2 cellular contexts compared by ENCODE assay signal in genomic region chrX:70478521-70478920, GRCh38.
TF ChIP-seq lines count a peak whose summit lies in the region.

No MANE protein-coding gene starts in this region.

TF ChIP-seq in SK-N-SH, 30 proteins besides CTCF, POLR2A, EP300 and RAD21 (continued from another document):
- TF ChIP-seq, protein P1, sequence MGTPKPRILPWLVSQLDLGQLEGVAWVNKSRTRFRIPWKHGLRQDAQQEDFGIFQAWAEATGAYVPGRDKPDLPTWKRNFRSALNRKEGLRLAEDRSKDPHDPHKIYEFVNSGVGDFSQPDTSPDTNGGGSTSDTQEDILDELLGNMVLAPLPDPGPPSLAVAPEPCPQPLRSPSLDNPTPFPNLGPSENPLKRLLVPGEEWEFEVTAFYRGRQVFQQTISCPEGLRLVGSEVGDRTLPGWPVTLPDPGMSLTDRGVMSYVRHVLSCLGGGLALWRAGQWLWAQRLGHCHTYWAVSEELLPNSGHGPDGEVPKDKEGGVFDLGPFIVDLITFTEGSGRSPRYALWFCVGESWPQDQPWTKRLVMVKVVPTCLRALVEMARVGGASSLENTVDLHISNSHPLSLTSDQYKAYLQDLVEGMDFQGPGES (IDR thresholded peaks at IDR 0.05; ENCODE audit: low read depth, low read length) = no peak
- TF ChIP-seq, protein P2, sequence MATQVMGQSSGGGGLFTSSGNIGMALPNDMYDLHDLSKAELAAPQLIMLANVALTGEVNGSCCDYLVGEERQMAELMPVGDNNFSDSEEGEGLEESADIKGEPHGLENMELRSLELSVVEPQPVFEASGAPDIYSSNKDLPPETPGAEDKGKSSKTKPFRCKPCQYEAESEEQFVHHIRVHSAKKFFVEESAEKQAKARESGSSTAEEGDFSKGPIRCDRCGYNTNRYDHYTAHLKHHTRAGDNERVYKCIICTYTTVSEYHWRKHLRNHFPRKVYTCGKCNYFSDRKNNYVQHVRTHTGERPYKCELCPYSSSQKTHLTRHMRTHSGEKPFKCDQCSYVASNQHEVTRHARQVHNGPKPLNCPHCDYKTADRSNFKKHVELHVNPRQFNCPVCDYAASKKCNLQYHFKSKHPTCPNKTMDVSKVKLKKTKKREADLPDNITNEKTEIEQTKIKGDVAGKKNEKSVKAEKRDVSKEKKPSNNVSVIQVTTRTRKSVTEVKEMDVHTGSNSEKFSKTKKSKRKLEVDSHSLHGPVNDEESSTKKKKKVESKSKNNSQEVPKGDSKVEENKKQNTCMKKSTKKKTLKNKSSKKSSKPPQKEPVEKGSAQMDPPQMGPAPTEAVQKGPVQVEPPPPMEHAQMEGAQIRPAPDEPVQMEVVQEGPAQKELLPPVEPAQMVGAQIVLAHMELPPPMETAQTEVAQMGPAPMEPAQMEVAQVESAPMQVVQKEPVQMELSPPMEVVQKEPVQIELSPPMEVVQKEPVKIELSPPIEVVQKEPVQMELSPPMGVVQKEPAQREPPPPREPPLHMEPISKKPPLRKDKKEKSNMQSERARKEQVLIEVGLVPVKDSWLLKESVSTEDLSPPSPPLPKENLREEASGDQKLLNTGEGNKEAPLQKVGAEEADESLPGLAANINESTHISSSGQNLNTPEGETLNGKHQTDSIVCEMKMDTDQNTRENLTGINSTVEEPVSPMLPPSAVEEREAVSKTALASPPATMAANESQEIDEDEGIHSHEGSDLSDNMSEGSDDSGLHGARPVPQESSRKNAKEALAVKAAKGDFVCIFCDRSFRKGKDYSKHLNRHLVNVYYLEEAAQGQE (IDR thresholded peaks at IDR 0.05; ENCODE audit: low read depth, low read length) = no peak
- TF ChIP-seq RFX5 (IDR thresholded peaks at IDR 0.05; ENCODE audit: low read length) (no peak), FOSL2 (IDR thresholded peaks at IDR 0.05; ENCODE audit: borderline replicate concordance, low read depth) (no peak), YY1 (IDR thresholded peaks at IDR 0.05; ENCODE audit: low read depth) (no peak)
- TF ChIP-seq, protein P3, sequence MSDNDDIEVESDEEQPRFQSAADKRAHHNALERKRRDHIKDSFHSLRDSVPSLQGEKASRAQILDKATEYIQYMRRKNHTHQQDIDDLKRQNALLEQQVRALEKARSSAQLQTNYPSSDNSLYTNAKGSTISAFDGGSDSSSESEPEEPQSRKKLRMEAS (IDR thresholded peaks at IDR 0.05; ENCODE audit: low read depth) = no peak
- TF ChIP-seq, protein P4, sequence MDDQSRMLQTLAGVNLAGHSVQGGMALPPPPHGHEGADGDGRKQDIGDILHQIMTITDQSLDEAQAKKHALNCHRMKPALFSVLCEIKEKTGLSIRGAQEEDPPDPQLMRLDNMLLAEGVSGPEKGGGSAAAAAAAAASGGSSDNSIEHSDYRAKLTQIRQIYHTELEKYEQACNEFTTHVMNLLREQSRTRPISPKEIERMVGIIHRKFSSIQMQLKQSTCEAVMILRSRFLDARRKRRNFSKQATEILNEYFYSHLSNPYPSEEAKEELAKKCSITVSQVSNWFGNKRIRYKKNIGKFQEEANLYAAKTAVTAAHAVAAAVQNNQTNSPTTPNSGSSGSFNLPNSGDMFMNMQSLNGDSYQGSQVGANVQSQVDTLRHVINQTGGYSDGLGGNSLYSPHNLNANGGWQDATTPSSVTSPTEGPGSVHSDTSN (IDR thresholded peaks at IDR 0.05) = no peak

TF ChIP-seq in SK-N-SH treated with all-trans-retinoic acid at 6 μM for 48 hours, 23 proteins besides CTCF, POLR2A, EP300 and RAD21 (continued from another document):
- TF ChIP-seq CREB5 (CRISPR knock-in tag; IDR thresholded peaks at IDR 0.05; ENCODE audit: low read depth) (no peak), SNAI2 (CRISPR knock-in tag; IDR thresholded peaks at IDR 0.05) (no peak), ZNF565 (CRISPR knock-in tag; conservative IDR thresholded peaks at IDR 0.05; ENCODE audit: low read depth) (no peak), TCF4 (CRISPR knock-in tag; IDR thresholded peaks at IDR 0.05; ENCODE audit: borderline replicate concordance) (no peak), ZNF8 (CRISPR knock-in tag; IDR thresholded peaks at IDR 0.05) (no peak), ZFP3 (CRISPR knock-in tag; IDR thresholded peaks at IDR 0.05) (no peak)
- TF ChIP-seq, protein P5, sequence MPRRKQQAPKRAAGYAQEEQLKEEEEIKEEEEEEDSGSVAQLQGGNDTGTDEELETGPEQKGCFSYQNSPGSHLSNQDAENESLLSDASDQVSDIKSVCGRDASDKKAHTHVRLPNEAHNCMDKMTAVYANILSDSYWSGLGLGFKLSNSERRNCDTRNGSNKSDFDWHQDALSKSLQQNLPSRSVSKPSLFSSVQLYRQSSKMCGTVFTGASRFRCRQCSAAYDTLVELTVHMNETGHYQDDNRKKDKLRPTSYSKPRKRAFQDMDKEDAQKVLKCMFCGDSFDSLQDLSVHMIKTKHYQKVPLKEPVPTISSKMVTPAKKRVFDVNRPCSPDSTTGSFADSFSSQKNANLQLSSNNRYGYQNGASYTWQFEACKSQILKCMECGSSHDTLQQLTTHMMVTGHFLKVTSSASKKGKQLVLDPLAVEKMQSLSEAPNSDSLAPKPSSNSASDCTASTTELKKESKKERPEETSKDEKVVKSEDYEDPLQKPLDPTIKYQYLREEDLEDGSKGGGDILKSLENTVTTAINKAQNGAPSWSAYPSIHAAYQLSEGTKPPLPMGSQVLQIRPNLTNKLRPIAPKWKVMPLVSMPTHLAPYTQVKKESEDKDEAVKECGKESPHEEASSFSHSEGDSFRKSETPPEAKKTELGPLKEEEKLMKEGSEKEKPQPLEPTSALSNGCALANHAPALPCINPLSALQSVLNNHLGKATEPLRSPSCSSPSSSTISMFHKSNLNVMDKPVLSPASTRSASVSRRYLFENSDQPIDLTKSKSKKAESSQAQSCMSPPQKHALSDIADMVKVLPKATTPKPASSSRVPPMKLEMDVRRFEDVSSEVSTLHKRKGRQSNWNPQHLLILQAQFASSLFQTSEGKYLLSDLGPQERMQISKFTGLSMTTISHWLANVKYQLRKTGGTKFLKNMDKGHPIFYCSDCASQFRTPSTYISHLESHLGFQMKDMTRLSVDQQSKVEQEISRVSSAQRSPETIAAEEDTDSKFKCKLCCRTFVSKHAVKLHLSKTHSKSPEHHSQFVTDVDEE (CRISPR knock-in tag; IDR thresholded peaks at IDR 0.05) = no peak
